Comparison of ENCODE assay signal across 8 cellular contexts in genomic region chr19:40425450-40426287, GRCh38. TPM values are rescaled to one million over a fixed set of nuclear protein-coding genes. Genes with fewer than 3 reads are reported as not detected.
DNase-seq lines count a peak whose midpoint lies in the region; ATAC-seq and TF ChIP-seq lines count a peak whose summit lies in the region.

A gene with protein sequence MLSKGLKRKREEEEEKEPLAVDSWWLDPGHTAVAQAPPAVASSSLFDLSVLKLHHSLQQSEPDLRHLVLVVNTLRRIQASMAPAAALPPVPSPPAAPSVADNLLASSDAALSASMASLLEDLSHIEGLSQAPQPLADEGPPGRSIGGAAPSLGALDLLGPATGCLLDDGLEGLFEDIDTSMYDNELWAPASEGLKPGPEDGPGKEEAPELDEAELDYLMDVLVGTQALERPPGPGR (minus strand): TSS chr19:40425992. CDS start chr19:40423546, 2,446 bp downstream.

- H3K9me3 ChIP-seq in RWPE2 (ENCODE audit: severe bottlenecking), result no peaks in the 10 kb centered on the region

- H3K9me3 Mint-ChIP-seq in natural killer cell treated with Interleukin-12 subunit alpha and Interleukin-12 subunit beta and Interleukin-15 and Interleukin-18, amount 100 ng/mL, for 72 hours, result no peaks in the 10 kb centered on the region

- H3K4me1 ChIP-seq in RWPE2 (ENCODE audit: insufficient read depth, poor library complexity, severe bottlenecking), result peaks cover 3% of the 10 kb centered on the region

- peak; percentile 81 for ATAC-seq in RWPE2 (ENCODE audit: low read depth)
- peak; percentile 96 to 97 for ATAC-seq in natural killer cell treated with Interleukin-12 subunit alpha and Interleukin-12 subunit beta and Interleukin-15 and Interleukin-18, amount 100 ng/mL, for 72 hours
- peak; percentile 90 for ATAC-seq in stimulated activated naive CD8-positive, alpha-beta T cell treated with anti-CD3 and anti-CD28 coated beads, Interleukin-15, Interleukin-2, amounts not matched to agents 100 U/mL and 50 U/mL, for 24 hours

- H3K4me3 ChIP-seq in RWPE2 (ENCODE audit: severe bottlenecking) (peak within 1 kb of the TSS; percentile 52), fibroblast of mammary gland (ENCODE audit: control insufficient read depth, low read depth, low read length) (peak within 1 kb of the TSS; percentile 93)

- peak within 1 kb of the TSS; percentile 95 to 97 for H3K27ac Mint-ChIP-seq in natural killer cell treated with Interleukin-12 subunit alpha and Interleukin-12 subunit beta and Interleukin-15 and Interleukin-18, amount 100 ng/mL, for 72 hours

- DNase-seq in ELR (ENCODE audit: low read depth) (peak; percentile 98), H4 (ENCODE audit: low spot score) (peak; percentile 98), LoVo (ENCODE audit: low spot score) (peak; percentile 99), RWPE2 (ENCODE audit: low spot score) (peak; percentile 99), fibroblast of mammary gland (ENCODE audit: low read depth) (peak; percentile 98)
- peak; percentile 100 for DNase-seq in activated T-helper 9 cell treated with anti-CD3 and anti-CD28 coated beads, Interleukin-2, amount 50 U/mL, for 16 hours (ENCODE audit: low read depth)
- peak; percentile 100 for DNase-seq in natural killer cell treated with Interleukin-12 subunit alpha and Interleukin-12 subunit beta and Interleukin-15 and Interleukin-18, amount 100 ng/mL, for 72 hours (ENCODE audit: low spot score)
- DNase-seq in stimulated activated naive CD8-positive, alpha-beta T cell treated with anti-CD3 and anti-CD28 coated beads, Interleukin-15, Interleukin-2, amounts not matched to agents 100 U/mL and 50 U/mL, for 24 hours, result peak; percentile 100

- H3K4me1 Mint-ChIP-seq in natural killer cell treated with Interleukin-12 subunit alpha and Interleukin-12 subunit beta and Interleukin-15 and Interleukin-18, amount 100 ng/mL, for 72 hours (ENCODE audit: low read depth in 2 of 2), result peaks cover 15 to 18% of the 10 kb centered on the region in 2 donors

- H3K36me3 Mint-ChIP-seq in natural killer cell treated with Interleukin-12 subunit alpha and Interleukin-12 subunit beta and Interleukin-15 and Interleukin-18, amount 100 ng/mL, for 72 hours, result peaks cover 7% of the 10 kb centered on the region

- H3K27me3 ChIP-seq in RWPE2 (ENCODE audit: insufficient read depth, poor library complexity, severe bottlenecking), result no peaks in the 10 kb centered on the region

- TF ChIP-seq CTCF in RWPE2 (IDR thresholded peaks at IDR 0.05; ENCODE audit: poor library complexity, severe bottlenecking), result peak; percentile 75
- TF ChIP-seq CTCF in fibroblast of mammary gland (conservative IDR thresholded peaks at IDR 0.05; ENCODE audit: control insufficient read depth, insufficient read depth, low read depth, low read length), result peak; percentile 27

- peak within 1 kb of the TSS; percentile 95 for H3K27ac ChIP-seq in RWPE2 (ENCODE audit: poor library complexity, severe bottlenecking)

- H3K36me3 ChIP-seq in RWPE2 (ENCODE audit: low read depth), result peaks cover 10% of the 10 kb centered on the region

- peak within 1 kb of the TSS; percentile 100 for H3K4me3 Mint-ChIP-seq in natural killer cell treated with Interleukin-12 subunit alpha and Interleukin-12 subunit beta and Interleukin-15 and Interleukin-18, amount 100 ng/mL, for 72 hours

- H3K27me3 Mint-ChIP-seq in natural killer cell treated with Interleukin-12 subunit alpha and Interleukin-12 subunit beta and Interleukin-15 and Interleukin-18, amount 100 ng/mL, for 72 hours, result no peaks in the 10 kb centered on the region

RNA-seq across cellular contexts. Expression of the gene that starts here (rescaled TPM):
- 14.8 and 15.4 TPM in 2 replicates for total RNA-seq in H4 (2014; rRNA removed; shearing (Covaris generic))
- 10 to 100 TPM; 11.2 to 21.5 TPM for total RNA-seq in natural killer cell treated with Interleukin-12 subunit alpha and Interleukin-12 subunit beta and Interleukin-15 and Interleukin-18, amount 100 ng/mL, for 72 hours

Comparison
In these comparisons a context has a peak if more than half of its experiments do, and no peak if none do; other contexts are left out.
1. Peak in every context shown above with its lines: DNase-seq, ATAC-seq, H3K4me3 ChIP-seq and H3K27ac ChIP-seq.